Comparison of ENCODE assay signal across 28 cellular contexts in genomic region chr17:51559778-51560177, GRCh38.
"Had no signal": no experiment of that assay in that cellular context is flagged by ENCODE, and none has a peak within 500 bp of the region (broad histone marks: within the 10 kb centered on the region; RNA-seq: fewer than 3 reads in every experiment).

No MANE protein-coding gene starts in this region.

- DNase-seq: colonic mucosa; cortex of kidney; dermis blood vessel endothelial cell; dorsolateral prefrontal cortex; effector CD4-positive, alpha-beta T cell; effector CD8-positive, alpha-beta T cell; effector memory CD4-positive, alpha-beta T cell; effector memory CD8-positive, alpha-beta T cell; endodermal cell; erythroblast; esophagus squamous epithelium; foreskin fibroblast; foreskin keratinocyte; foreskin melanocyte; gastrocnemius medialis; glutamatergic neuron; head of caudate nucleus; heart left ventricle; heart right ventricle had no signal

- H3K4me1 ChIP-seq: colonic mucosa, esophagus muscularis mucosa, esophagus squamous epithelium, foreskin keratinocyte, gastrocnemius medialis, gastroesophageal sphincter, heart left ventricle, heart right ventricle had no signal

- H3K27me3 ChIP-seq: colonic mucosa, foreskin keratinocyte, gastrocnemius medialis had no signal

- H3K4me3 ChIP-seq: colonic mucosa, coronary artery, dorsolateral prefrontal cortex, esophagus muscularis mucosa, esophagus squamous epithelium, gastrocnemius medialis, gastroesophageal sphincter, heart left ventricle, heart right ventricle had no signal

- ATAC-seq: effector memory CD8-positive, alpha-beta T cell; esophagus mucosa; foreskin keratinocyte; gastrocnemius medialis; gastroesophageal sphincter; heart left ventricle; heart right ventricle had no signal

- FAIRE-seq: colon, endometrium, endothelial cell of umbilical vein, frontal cortex had no signal

- H3K9me3 ChIP-seq: colonic mucosa, esophagus muscularis mucosa, esophagus squamous epithelium, gastrocnemius medialis, gastroesophageal sphincter, heart left ventricle, heart right ventricle had no signal

- H3K27ac ChIP-seq: colonic mucosa, coronary artery, dorsolateral prefrontal cortex, epithelial cell of prostate, esophagus muscularis mucosa, esophagus squamous epithelium, foreskin keratinocyte, gastrocnemius medialis, gastroesophageal sphincter, heart left ventricle, heart right ventricle had no signal

- H3K36me3 ChIP-seq: colonic mucosa, esophagus muscularis mucosa, esophagus squamous epithelium, gastrocnemius medialis, gastroesophageal sphincter, heart left ventricle, heart right ventricle had no signal
